2 cellular contexts compared by ENCODE assay signal in the genomic region with DNA sequence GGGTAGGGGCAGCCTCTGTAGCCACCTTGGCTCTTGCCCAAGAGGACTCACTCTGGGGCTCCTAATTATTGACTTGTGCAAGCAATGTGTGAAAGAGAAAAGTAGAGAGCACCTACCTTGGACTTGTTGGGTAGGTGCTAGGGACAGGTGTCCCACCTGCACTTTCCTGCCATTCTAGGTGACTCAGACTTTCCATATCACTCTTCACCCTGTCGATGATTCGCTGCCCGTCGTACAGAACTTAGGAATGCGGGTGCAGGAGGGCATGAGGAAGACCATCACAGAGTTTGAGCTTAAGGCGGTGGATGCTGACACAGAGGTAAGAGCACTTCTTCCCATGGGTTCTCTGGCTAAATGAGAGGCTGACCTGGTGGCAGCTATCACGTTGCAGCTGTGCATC.
TF ChIP-seq lines count a peak whose summit lies in the region.

No MANE protein-coding gene starts in this region.

TF ChIP-seq in HCT116, 20 proteins besides CTCF, POLR2A, EP300 and RAD21:
- no peak for TF ChIP-seq ELF1 (IDR thresholded peaks at IDR 0.05; ENCODE audit: borderline replicate concordance, low read depth)
- TF ChIP-seq, protein P1, sequence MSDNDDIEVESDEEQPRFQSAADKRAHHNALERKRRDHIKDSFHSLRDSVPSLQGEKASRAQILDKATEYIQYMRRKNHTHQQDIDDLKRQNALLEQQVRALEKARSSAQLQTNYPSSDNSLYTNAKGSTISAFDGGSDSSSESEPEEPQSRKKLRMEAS (IDR thresholded peaks at IDR 0.05), result no peak
- TF ChIP-seq, protein P2, sequence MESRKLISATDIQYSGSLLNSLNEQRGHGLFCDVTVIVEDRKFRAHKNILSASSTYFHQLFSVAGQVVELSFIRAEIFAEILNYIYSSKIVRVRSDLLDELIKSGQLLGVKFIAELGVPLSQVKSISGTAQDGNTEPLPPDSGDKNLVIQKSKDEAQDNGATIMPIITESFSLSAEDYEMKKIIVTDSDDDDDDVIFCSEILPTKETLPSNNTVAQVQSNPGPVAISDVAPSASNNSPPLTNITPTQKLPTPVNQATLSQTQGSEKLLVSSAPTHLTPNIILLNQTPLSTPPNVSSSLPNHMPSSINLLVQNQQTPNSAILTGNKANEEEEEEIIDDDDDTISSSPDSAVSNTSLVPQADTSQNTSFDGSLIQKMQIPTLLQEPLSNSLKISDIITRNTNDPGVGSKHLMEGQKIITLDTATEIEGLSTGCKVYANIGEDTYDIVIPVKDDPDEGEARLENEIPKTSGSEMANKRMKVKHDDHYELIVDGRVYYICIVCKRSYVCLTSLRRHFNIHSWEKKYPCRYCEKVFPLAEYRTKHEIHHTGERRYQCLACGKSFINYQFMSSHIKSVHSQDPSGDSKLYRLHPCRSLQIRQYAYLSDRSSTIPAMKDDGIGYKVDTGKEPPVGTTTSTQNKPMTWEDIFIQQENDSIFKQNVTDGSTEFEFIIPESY (IDR thresholded peaks at IDR 0.05; ENCODE audit: extremely low read depth, insufficient replicate concordance, low read length), result no peak
- TF ChIP-seq, protein P3, sequence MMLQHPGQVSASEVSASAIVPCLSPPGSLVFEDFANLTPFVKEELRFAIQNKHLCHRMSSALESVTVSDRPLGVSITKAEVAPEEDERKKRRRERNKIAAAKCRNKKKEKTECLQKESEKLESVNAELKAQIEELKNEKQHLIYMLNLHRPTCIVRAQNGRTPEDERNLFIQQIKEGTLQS (IDR thresholded peaks at IDR 0.05), result no peak
- no peak for TF ChIP-seq YY1 (IDR thresholded peaks at IDR 0.05; ENCODE audit: extremely low read depth, insufficient replicate concordance, low read depth, low read length)
- TF ChIP-seq FOSL1 (IDR thresholded peaks at IDR 0.05; ENCODE audit: low read depth), result peak; percentile 69
- TF ChIP-seq CEBPB (IDR thresholded peaks at IDR 0.05; ENCODE audit: low read depth), result no peak
- TF ChIP-seq TCF7L2 (IDR thresholded peaks at IDR 0.05; ENCODE audit: borderline replicate concordance, extremely low read depth, insufficient read depth, insufficient read length), result no peak
- no peak for TF ChIP-seq EZH2 (IDR thresholded peaks at IDR 0.05)
- no peak for TF ChIP-seq SIN3A (IDR thresholded peaks at IDR 0.05; ENCODE audit: low read depth)
- no peak for TF ChIP-seq EZH2phosphoT487 (IDR thresholded peaks at IDR 0.05; ENCODE audit: borderline replicate concordance)
- peak; percentile 45; the same call in 1 of the 2 replicates for TF ChIP-seq CBX3 (IDR thresholded peaks at IDR 0.05; ENCODE audit: low read depth)
- TF ChIP-seq POLR2AphosphoS5 (IDR thresholded peaks at IDR 0.05; ENCODE audit: low read depth, low read length), result no peak
- no peak for TF ChIP-seq ZFX (IDR thresholded peaks at IDR 0.05)
- TF ChIP-seq EGR1 (IDR thresholded peaks at IDR 0.05; ENCODE audit: low read depth), result no peak
- TF ChIP-seq SRF (IDR thresholded peaks at IDR 0.05; ENCODE audit: low read depth), result no peak
- TF ChIP-seq, protein P4, sequence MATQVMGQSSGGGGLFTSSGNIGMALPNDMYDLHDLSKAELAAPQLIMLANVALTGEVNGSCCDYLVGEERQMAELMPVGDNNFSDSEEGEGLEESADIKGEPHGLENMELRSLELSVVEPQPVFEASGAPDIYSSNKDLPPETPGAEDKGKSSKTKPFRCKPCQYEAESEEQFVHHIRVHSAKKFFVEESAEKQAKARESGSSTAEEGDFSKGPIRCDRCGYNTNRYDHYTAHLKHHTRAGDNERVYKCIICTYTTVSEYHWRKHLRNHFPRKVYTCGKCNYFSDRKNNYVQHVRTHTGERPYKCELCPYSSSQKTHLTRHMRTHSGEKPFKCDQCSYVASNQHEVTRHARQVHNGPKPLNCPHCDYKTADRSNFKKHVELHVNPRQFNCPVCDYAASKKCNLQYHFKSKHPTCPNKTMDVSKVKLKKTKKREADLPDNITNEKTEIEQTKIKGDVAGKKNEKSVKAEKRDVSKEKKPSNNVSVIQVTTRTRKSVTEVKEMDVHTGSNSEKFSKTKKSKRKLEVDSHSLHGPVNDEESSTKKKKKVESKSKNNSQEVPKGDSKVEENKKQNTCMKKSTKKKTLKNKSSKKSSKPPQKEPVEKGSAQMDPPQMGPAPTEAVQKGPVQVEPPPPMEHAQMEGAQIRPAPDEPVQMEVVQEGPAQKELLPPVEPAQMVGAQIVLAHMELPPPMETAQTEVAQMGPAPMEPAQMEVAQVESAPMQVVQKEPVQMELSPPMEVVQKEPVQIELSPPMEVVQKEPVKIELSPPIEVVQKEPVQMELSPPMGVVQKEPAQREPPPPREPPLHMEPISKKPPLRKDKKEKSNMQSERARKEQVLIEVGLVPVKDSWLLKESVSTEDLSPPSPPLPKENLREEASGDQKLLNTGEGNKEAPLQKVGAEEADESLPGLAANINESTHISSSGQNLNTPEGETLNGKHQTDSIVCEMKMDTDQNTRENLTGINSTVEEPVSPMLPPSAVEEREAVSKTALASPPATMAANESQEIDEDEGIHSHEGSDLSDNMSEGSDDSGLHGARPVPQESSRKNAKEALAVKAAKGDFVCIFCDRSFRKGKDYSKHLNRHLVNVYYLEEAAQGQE (IDR thresholded peaks at IDR 0.05; ENCODE audit: low read depth), result no peak
- TF ChIP-seq SP1 (IDR thresholded peaks at IDR 0.05; ENCODE audit: low read depth), result peak; percentile 40; the same call in 1 of the 2 replicates
- peak; percentile 79 for TF ChIP-seq JUND (IDR thresholded peaks at IDR 0.05)
- no peak for TF ChIP-seq ZNF274 (IDR thresholded peaks at IDR 0.05; ENCODE audit: low read depth, low read length)

TF ChIP-seq in IMR-90, 13 proteins besides CTCF, POLR2A, EP300 and RAD21:
- TF ChIP-seq BHLHE40 (IDR thresholded peaks at IDR 0.05; ENCODE audit: low read depth, low read length), result no peak
